ENCODE assay signal across 9 cellular contexts in the genomic region with DNA sequence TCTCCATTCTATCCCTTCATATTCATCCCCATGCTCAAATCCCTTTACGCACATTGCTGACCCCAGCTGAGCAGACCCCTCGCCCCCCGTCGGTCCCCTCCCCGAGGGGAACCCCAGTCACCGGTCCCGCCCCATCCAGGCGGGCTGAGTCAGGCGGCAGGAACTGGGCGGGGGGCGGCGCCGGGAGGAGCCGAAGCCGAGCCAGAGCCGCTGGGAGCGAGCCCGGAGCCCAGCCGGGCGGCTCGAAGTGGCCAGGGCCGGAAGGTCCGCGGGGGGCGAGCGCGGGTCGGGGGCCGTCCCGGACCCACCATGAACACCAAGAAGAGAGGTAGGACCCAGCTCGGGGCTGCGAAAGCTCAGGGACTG. TPM values are rescaled to one million over a fixed set of nuclear protein-coding genes. Genes with fewer than 3 reads are reported as not detected.
DNase-seq lines count a peak whose midpoint lies in the region; ATAC-seq, FAIRE-seq and TF ChIP-seq lines count a peak whose summit lies in the region.
"Had no signal": no experiment of that assay in that cellular context is flagged by ENCODE, and none has a peak within 500 bp of the region (broad histone marks: within the 10 kb centered on the region; RNA-seq: fewer than 3 reads in every experiment).

No MANE protein-coding gene starts in this region.

- DNase-seq in NCI-H345 (lab: John Stamatoyannopoulos, UW) (peak; percentile 12), NCI-H345 treated with DMSO at 0.1 percent for 48 hours (lab: John Stamatoyannopoulos, UW; ENCODE audit: unreplicated experiment) (no peak), T follicular helper cell (ENCODE audit: low read depth) (peak; percentile 48), brain microvascular endothelial cell (no peak), iPS-NIHi7 (ENCODE audit: extremely low spot score) (peak; percentile 79), small intestine (no peak)

- ATAC-seq in HG03139 (IDR thresholded peaks at IDR 0.05; ENCODE audit: unreplicated experiment) (no peak), GM18502 (IDR thresholded peaks at IDR 0.05; ENCODE audit: poor library complexity, unreplicated experiment) (no peak)
- ATAC-seq: A549 had no signal

- FAIRE-seq in small intestine (lab: Jason Lieb, UNC): no peak
- FAIRE-seq: A549 had no signal

- peak overlapping the region; percentile 15 for H3K27ac ChIP-seq in brain microvascular endothelial cell
- H3K27ac ChIP-seq in small intestine (ENCODE audit: low read depth in 1 of 2, low read length in 1 of 2): peak overlapping the region in 1 of 2 donors; percentile 84
- H3K27ac ChIP-seq: A549 had no signal

- in situ Hi-C loops in brain microvascular endothelial cell (cut with HindIII; ENCODE audit: low pct_ligation_motif_present, low sequenced_read_pairs): no loop called here

- H3K27me3 ChIP-seq in brain microvascular endothelial cell (replicated peaks) (no peaks in the 10 kb centered on the region), small intestine (ENCODE audit: control insufficient read depth in 2 of 2, insufficient read depth in 2 of 2, low read length in 2 of 2) (no peaks in the 10 kb centered on the region)

- 1% methylated on average over 26 to 32 of the region's 32 CpGs for WGBS in small intestine, 3 donors

- H3K36me3 ChIP-seq in brain microvascular endothelial cell (replicated peaks) (peaks cover 27% of the 10 kb centered on the region), small intestine (ENCODE audit: control insufficient read depth in 2 of 2, insufficient read depth in 2 of 2, low read length in 2 of 2) (peaks cover 0 to 2% of the 10 kb centered on the region in 2 donors)

- H3K4me3 ChIP-seq in brain microvascular endothelial cell (ENCODE audit: low read depth, low read length): peak overlapping the region; percentile 67
- peak overlapping the region; percentile 38 to 62 for H3K4me3 ChIP-seq in small intestine (ENCODE audit: low read depth in 1 of 2, low read length in 2 of 2)
- H3K4me3 ChIP-seq: A549 had no signal

- TF ChIP-seq CTCF in brain microvascular endothelial cell (IDR thresholded peaks at IDR 0.05; ENCODE audit: low read depth, low read length, missing control alignments): no peak

- H3K4me1 ChIP-seq in small intestine (ENCODE audit: control insufficient read depth in 2 of 2, insufficient read depth in 1 of 2, low read depth in 1 of 2, low read length in 1 of 2): no peaks in the 10 kb centered on the region

- H3K9me3 ChIP-seq in small intestine (ENCODE audit: control insufficient read depth, low read depth): no peaks in the 10 kb centered on the region
- H3K9me3 ChIP-seq: A549 had no signal

RNA-seq across cellular contexts. Expression of a gene that starts 8.6 kb away (rescaled TPM):
- polyA plus RNA-seq in small intestine: 10 to 100 TPM in 2 of 3 donors, 1 to 10 TPM in 1; 2.9 to 19.1 (median 11.3) TPM

RNA-seq across cellular contexts. Expression of a gene that starts 25.1 kb away (rescaled TPM):
- 10 to 100 TPM; 23.5 to 24.6 (median 23.7) TPM for polyA plus RNA-seq in small intestine

RNA-seq across cellular contexts. Expression of a gene that starts 53.9 kb away (rescaled TPM):
- under 1 TPM in 1 of 3 donors, not detected in 2; 0.10 TPM for polyA plus RNA-seq in small intestine
- polyA plus RNA-seq: A549 had no signal

RNA-seq across cellular contexts. Expression of a gene that starts 56.3 kb away (rescaled TPM):
- polyA plus RNA-seq in small intestine: 100 to 1,000 TPM; 120 to 158 (median 154) TPM

Comparison
In these comparisons a context has a peak if more than half of its experiments do, and no peak if none do; other contexts are left out.
1. DNase-seq: peak in NCI-H345 (single experiment), T follicular helper cell (single experiment) and iPS-NIHi7 (single experiment); none in NCI-H345 treated with DMSO at 0.1 percent for 48 hours (single experiment), brain microvascular endothelial cell (single experiment) and small intestine (single experiment).